Comparison of ENCODE assay signal across 9 cellular contexts in the genomic region with DNA sequence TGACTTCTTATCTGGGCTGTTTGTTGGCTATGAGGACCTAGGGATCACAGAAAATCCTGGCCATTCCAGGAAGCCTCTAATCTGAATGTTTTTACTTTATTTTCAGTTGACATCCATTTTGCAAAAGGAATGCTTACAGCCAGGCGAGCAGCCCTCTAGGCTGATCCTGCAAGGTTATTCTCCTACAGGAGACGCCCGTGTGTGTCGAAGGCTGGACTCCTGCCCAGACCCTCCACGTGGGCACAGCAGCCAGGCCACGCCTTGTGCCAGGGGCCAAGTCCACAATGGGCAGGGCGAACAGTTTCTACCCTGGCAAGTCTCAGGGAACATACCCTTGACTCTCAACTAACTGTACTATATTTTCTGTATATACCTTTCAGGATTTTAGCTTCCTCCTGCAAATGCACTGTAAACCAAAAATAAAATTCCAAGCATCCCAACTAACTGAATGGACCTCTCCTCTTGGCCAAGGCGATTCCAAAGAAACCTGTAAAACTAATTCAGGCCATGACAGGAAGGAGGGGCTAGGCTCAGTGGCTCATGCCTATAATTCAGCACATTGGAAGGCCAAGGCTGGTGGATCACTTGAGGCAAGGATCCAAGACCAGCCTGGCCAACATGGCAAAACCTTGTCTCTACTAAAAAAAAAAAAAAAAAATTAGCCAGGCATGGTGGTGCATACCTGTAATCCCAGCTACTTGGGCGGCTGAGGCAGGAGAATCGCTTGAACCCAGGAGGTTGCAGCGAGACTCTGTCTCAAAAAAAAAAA. TPM values are rescaled to one million over a fixed set of nuclear protein-coding genes. Genes with fewer than 3 reads are reported as not detected.
DNase-seq lines count a peak whose midpoint lies in the region; ATAC-seq, FAIRE-seq and TF ChIP-seq lines count a peak whose summit lies in the region.
"Had no signal": no experiment of that assay in that cellular context is flagged by ENCODE, and none has a peak within 500 bp of the region (broad histone marks: within the 10 kb centered on the region; RNA-seq: fewer than 3 reads in every experiment).

No MANE protein-coding gene starts in this region.

- FAIRE-seq in H54 (lab: Jason Lieb, UNC), result peak; percentile 77

- CTCF ChIA-PET in Panc1 (lab: Charles Lee), result interaction anchor here (0.6 kb wide), 1 partner anchor 95 kb away, joined by 3 read pairs; no protein-coding TSS in a partner anchor

- H3K36me3 ChIP-seq in Panc1 (ENCODE audit: control insufficient read depth, insufficient read depth, low read length), result no peaks in the 10 kb centered on the region

- POLR2A ChIA-PET in Panc1 (lab: Charles Lee), result no interaction called here

- ATAC-seq in Panc1, result peak; percentile 89
- ATAC-seq in Right ventricle myocardium inferior, result peak; percentile 93
- ATAC-seq in HG03196 (IDR thresholded peaks at IDR 0.05; ENCODE audit: unreplicated experiment), result no peak
- no peak for ATAC-seq in GM18909 (IDR thresholded peaks at IDR 0.05; ENCODE audit: poor library complexity, unreplicated experiment)

- intact Hi-C loops in Panc1 (cut with micrococcal nuclease; ENCODE audit: unreplicated experiment), result no loop called here
- intact Hi-C loops in Right ventricle myocardium inferior (cut with DNase I), result no loop called here

- DNase-seq in H54 (ENCODE audit: insufficient read length, low spot score), result peak; percentile 68
- no peak for DNase-seq in Panc1 (ENCODE audit: low read depth, low spot score)
- peak; percentile 85 for DNase-seq in Right ventricle myocardium inferior (ENCODE audit: missing footprints)
- peak; percentile 87 for DNase-seq in renal cortical epithelial cell (ENCODE audit: low read depth)
- DNase-seq in cortex of kidney (lab: John Stamatoyannopoulos, UW), result no peak
- DNase-seq in foreskin fibroblast, result no peak
- DNase-seq: activated CD4-positive, alpha-beta T cell treated with anti-CD3 and anti-CD28 coated beads for 4 hours had no signal

- BruUV-seq in Panc1 (replicated peaks; lab: Mats Ljungman, UMichigan), result no TSS peak

- peak overlapping the region; percentile 13 to 50 for H3K4me3 ChIP-seq in Panc1 (ENCODE audit: low read depth in 2 of 2, low read length in 2 of 2)
- H3K4me3 ChIP-seq in foreskin fibroblast (ENCODE audit: low read depth in 1 of 2, low read length in 2 of 2), result no peak overlapping the region

- H3K27ac ChIP-seq in Panc1 (ENCODE audit: low read length), result peak overlapping the region; percentile 71

- peaks cover 43% of the 10 kb centered on the region for H3K4me1 ChIP-seq in Panc1 (ENCODE audit: control insufficient read depth, insufficient read depth, low read length)

- no peaks in the 10 kb centered on the region for H3K9me3 ChIP-seq in Panc1 (ENCODE audit: control insufficient read depth, insufficient read depth, low read depth, low read length)

- TF ChIP-seq POLR2A in H54 (IDR thresholded peaks at IDR 0.05; ENCODE audit: low read depth, low read length), result no peak

- H3K27me3 ChIP-seq in Panc1 (ENCODE audit: control insufficient read depth, insufficient read depth, low read length), result no peaks in the 10 kb centered on the region

- TF ChIP-seq CTCF in Panc1 (IDR thresholded peaks at IDR 0.05) (no peak), foreskin fibroblast (IDR thresholded peaks at IDR 0.05; ENCODE audit: low read depth, low read length) (no peak)

- in situ Hi-C loops in Panc1 (cut with HindIII; ENCODE audit: low pct_unique_long_range_greater_than_20kb, low sequenced_read_pairs), result no loop called here

RNA-seq across cellular contexts. Expression of a gene that starts 5.7 kb away (rescaled TPM):
- total RNA-seq in Panc1 (2021; ENCODE audit: unreplicated experiment), result 43.2 TPM
- polyA plus RNA-seq in Panc1 (2012; ENCODE audit: insufficient read length), result 68.8 TPM
- total RNA-seq in Right ventricle myocardium inferior, result 46.2 TPM
- total RNA-seq in renal cortical epithelial cell, result 7.6 and 28.6 TPM in 2 replicates

RNA-seq across cellular contexts. Expression of a gene that starts 51.5 kb away (rescaled TPM):
- total RNA-seq in Panc1 (2021; ENCODE audit: unreplicated experiment) (172 TPM), Right ventricle myocardium inferior (161 TPM), renal cortical epithelial cell (46.0 and 134 TPM in 2 replicates)
- polyA plus RNA-seq in Panc1 (2012; ENCODE audit: insufficient read length), result 88.2 TPM

RNA-seq across cellular contexts. Expression of a gene that starts 51.9 kb away (rescaled TPM):
- total RNA-seq in Panc1 (2021; ENCODE audit: unreplicated experiment), result 476 TPM
- polyA plus RNA-seq in Panc1 (2012; ENCODE audit: insufficient read length), result 420 TPM
- 104 TPM for total RNA-seq in Right ventricle myocardium inferior
- total RNA-seq in renal cortical epithelial cell, result 519 and 762 TPM in 2 replicates

RNA-seq across cellular contexts. Expression of a gene that starts 52.3 kb away (rescaled TPM):
- total RNA-seq in Panc1 (2021; ENCODE audit: unreplicated experiment) (23.1 TPM), Right ventricle myocardium inferior (16.4 TPM), renal cortical epithelial cell (20.7 and 42.2 TPM in 2 replicates)
- 21.9 TPM for polyA plus RNA-seq in Panc1 (2012; ENCODE audit: insufficient read length)

Comparison
In these comparisons a context has a peak if more than half of its experiments do, and no peak if none do; other contexts are left out.
1. DNase-seq: peak in H54 (single experiment), Right ventricle myocardium inferior (single experiment) and renal cortical epithelial cell (single experiment); none in Panc1 (single experiment), cortex of kidney (single experiment) and foreskin fibroblast (0 of 2).
2. ATAC-seq: peak in Panc1 (single experiment) and Right ventricle myocardium inferior (single experiment); none in HG03196 (single experiment) and GM18909 (single experiment).
3. H3K4me3 ChIP-seq: peak in Panc1 (2 of 2); none in foreskin fibroblast (0 of 2).